ENCODE assay signal across 28 cellular contexts in the genomic region with DNA sequence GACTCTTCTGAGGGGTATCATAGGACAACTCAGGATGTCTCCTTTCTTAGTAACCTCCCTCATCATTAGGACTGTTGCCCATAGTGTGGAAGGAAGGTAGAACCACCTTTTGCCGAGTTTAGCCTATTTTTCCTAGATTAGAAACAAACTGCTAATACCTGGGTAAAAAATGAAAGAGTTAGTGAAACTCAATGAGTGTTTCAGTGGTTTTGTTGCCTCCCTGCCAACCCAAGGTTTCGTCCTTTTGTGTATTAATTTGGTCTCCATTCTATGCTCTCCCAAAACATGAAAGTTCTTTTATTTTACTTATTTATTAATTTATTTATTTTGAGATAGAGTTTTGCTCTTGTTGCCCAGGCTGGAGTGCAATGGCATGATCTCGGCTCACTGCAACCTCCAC.
"Had no signal": no experiment of that assay in that cellular context is flagged by ENCODE, and none has a peak within 500 bp of the region (broad histone marks: within the 10 kb centered on the region; RNA-seq: fewer than 3 reads in every experiment).

No MANE protein-coding gene starts in this region.

- H3K4me1 ChIP-seq: body of pancreas, esophagus muscularis mucosa, foreskin keratinocyte had no signal

- DNase-seq: activated B cell treated with CpG ODN at 0.5 μM for 24 hours; activated CD4-positive, alpha-beta memory T cell treated with anti-CD3 and anti-CD28 coated beads, Interleukin-2, amount 10 ng/mL, durations not matched to agents 7 days and 5 days; activated CD4-positive, alpha-beta T cell treated with anti-CD3 and anti-CD28 coated beads, Interleukin-2, amount 10 ng/mL, durations not matched to agents 24 days and 14 days; activated CD4-positive, alpha-beta T cell treated with anti-CD3 and anti-CD28 coated beads, Interleukin-2, amount 50 U/mL, for 4 hours; activated CD8-positive, alpha-beta memory T cell treated with anti-CD3 and anti-CD28 coated beads, Interleukin-2, amount 50 U/mL, for 48 hours; activated effector memory CD4-positive, alpha-beta T cell treated with Interleukin-2 at 50 U/mL for 16 hours; activated gamma-delta T cell treated with Interleukin-2 at 50 U/mL for 16 hours; activated naive CD4-positive, alpha-beta T cell treated with anti-CD3 and anti-CD28 coated beads, Interleukin-2, amount 50 U/mL, for 16 hours; activated naive CD4-positive, alpha-beta T cell treated with Interleukin-2 at 50 U/mL for 16 hours; activated T-cell treated with anti-CD3 and anti-CD28 coated beads for 4 hours; activated T-cell treated with anti-CD3 and anti-CD28 coated beads, Interleukin-2, amount 50 U/mL, for 24 hours; activated T-cell treated with anti-CD3 and anti-CD28 coated beads, Interleukin-2, amount 50 U/mL, for 72 hours; amniotic stem cell; aorta; body of pancreas; caudate nucleus; cortex of kidney; effector CD4-positive, alpha-beta T cell; effector memory CD8-positive, alpha-beta T cell; erythroblast; foreskin keratinocyte; T-helper 1 cell; T-helper 17 cell; T1000; WERI-Rb-1 had no signal

- H3K27me3 ChIP-seq: body of pancreas, esophagus muscularis mucosa, foreskin keratinocyte, gastrocnemius medialis had no signal

- H3K36me3 ChIP-seq: esophagus muscularis mucosa, gastrocnemius medialis, WERI-Rb-1 had no signal

- H3K27ac ChIP-seq: body of pancreas, esophagus muscularis mucosa, foreskin keratinocyte, WERI-Rb-1 had no signal

- H3K4me3 ChIP-seq: body of pancreas, esophagus muscularis mucosa, gastrocnemius medialis had no signal

- H3K9me3 ChIP-seq: body of pancreas, esophagus muscularis mucosa, gastrocnemius medialis had no signal

- ATAC-seq: activated CD4-positive, CD25-positive, alpha-beta regulatory T cell treated with anti-CD3 and anti-CD28 coated beads, Interleukin-2, amount 50 U/mL, for 24 hours; activated T-cell treated with anti-CD3 and anti-CD28 coated beads, Interleukin-2, amount 50 U/mL, for 72 hours; body of pancreas; effector memory CD8-positive, alpha-beta T cell; foreskin keratinocyte; T-helper 17 cell had no signal
